ENCODE assay signal across 30 cellular contexts in the genomic region with DNA sequence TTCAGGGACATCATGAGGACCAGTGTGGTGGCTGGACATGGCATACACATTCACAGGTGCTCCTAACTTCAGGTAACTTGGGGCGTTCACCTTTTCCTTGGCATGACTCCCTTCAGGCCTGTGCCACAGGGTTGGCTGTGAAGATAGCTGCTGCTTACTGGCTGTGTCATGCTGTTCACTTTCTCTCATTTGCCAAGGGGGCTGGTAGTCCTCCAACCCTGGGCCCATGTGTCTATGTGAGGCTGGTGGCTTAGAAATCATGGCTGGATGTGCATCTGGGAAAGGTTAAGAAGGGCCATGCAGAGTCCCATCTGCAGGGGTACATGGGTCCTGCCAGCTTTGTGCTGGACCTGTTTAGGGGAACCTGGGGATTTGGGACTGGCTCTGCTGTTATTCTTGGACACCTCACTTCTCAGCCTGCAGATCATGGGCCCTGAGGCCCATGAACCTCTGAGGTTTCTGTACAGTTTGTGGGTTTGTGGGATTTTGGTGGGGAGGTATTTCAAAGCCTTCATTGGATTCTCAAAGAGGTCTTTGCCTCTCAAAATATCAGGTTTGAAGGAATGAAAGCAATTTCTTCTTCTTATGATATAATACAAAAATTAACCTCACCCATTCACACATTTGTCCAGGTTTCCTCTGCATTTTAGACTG.
"Had no signal": no experiment of that assay in that cellular context is flagged by ENCODE, and none has a peak within 500 bp of the region (broad histone marks: within the 10 kb centered on the region; RNA-seq: fewer than 3 reads in every experiment).

No MANE protein-coding gene starts in this region.

- ATAC-seq: activated CD8-positive, alpha-beta memory T cell treated with anti-CD3 and anti-CD28 coated beads, Interleukin-2, amount 10 ng/mL, durations not matched to agents 7 days and 5 days; Panc1 had no signal

- H3K4me1 Mint-ChIP-seq: activated CD4-positive, alpha-beta memory T cell treated with anti-CD3 and anti-CD28 coated beads, Interleukin-2, amount 10 ng/mL, durations not matched to agents 7 days and 5 days; activated CD8-positive, alpha-beta memory T cell treated with anti-CD3 and anti-CD28 coated beads, Interleukin-2, amount 10 ng/mL, durations not matched to agents 7 days and 5 days; activated naive CD4-positive, alpha-beta T cell treated with anti-CD3 and anti-CD28 coated beads, Interleukin-2, amount 10 ng/mL, durations not matched to agents 7 days and 5 days had no signal

- DNase-seq: activated CD4-positive, alpha-beta memory T cell treated with anti-CD3 and anti-CD28 coated beads, Interleukin-2, amount 10 ng/mL, durations not matched to agents 7 days and 5 days; activated CD4-positive, alpha-beta T cell treated with anti-CD3 and anti-CD28 coated beads for 1 hour; activated CD4-positive, alpha-beta T cell treated with anti-CD3 and anti-CD28 coated beads for 48 hours; activated CD4-positive, CD25-positive, alpha-beta regulatory T cell; activated CD8-positive, alpha-beta memory T cell treated with anti-CD3 and anti-CD28 coated beads for 24 hours; activated CD8-positive, alpha-beta memory T cell treated with anti-CD3 and anti-CD28 coated beads, Interleukin-2, amount 10 ng/mL, durations not matched to agents 7 days and 5 days; activated CD8-positive, alpha-beta memory T cell treated with anti-CD3 and anti-CD28 coated beads, Interleukin-2, amount 50 U/mL, for 48 hours; activated effector memory CD4-positive, alpha-beta T cell treated with Interleukin-2 at 50 U/mL for 16 hours; activated naive CD4-positive, alpha-beta T cell treated with anti-CD3 and anti-CD28 coated beads, Interleukin-2, amount 10 ng/mL, durations not matched to agents 7 days and 5 days; activated T-cell treated with anti-CD3 and anti-CD28 coated beads, Interleukin-2, amount 50 U/mL, for 48 hours; amniotic stem cell; aorta; brain microvascular endothelial cell; cerebellar nuclear complex; Karpas-422; NCI-H1048; NCI-H1105 treated with DMSO at 0.1 percent for 48 hours; NCI-H1436; NCI-H1694; NCI-H1930; NCI-H2081 treated with DMSO at 0.1 percent for 48 hours; NCI-H226; NCI-H446 treated with DMSO at 0.1 percent for 48 hours; NCI-H524; NCI-H69; NCI-H82; T1000; WERI-Rb-1 had no signal

- H3K27me3 ChIP-seq: brain microvascular endothelial cell had no signal

- H3K27ac Mint-ChIP-seq: activated CD4-positive, alpha-beta memory T cell treated with anti-CD3 and anti-CD28 coated beads, Interleukin-2, amount 10 ng/mL, durations not matched to agents 7 days and 5 days; activated CD8-positive, alpha-beta memory T cell treated with anti-CD3 and anti-CD28 coated beads, Interleukin-2, amount 10 ng/mL, durations not matched to agents 7 days and 5 days; activated naive CD4-positive, alpha-beta T cell treated with anti-CD3 and anti-CD28 coated beads, Interleukin-2, amount 10 ng/mL, durations not matched to agents 7 days and 5 days; activated naive CD8-positive, alpha-beta T cell had no signal

- H3K27ac ChIP-seq: brain microvascular endothelial cell, WERI-Rb-1 had no signal

- H3K9me3 Mint-ChIP-seq: activated CD4-positive, alpha-beta memory T cell treated with anti-CD3 and anti-CD28 coated beads, Interleukin-2, amount 10 ng/mL, durations not matched to agents 7 days and 5 days; activated naive CD4-positive, alpha-beta T cell treated with anti-CD3 and anti-CD28 coated beads, Interleukin-2, amount 10 ng/mL, durations not matched to agents 7 days and 5 days had no signal

- H3K36me3 ChIP-seq: brain microvascular endothelial cell, WERI-Rb-1 had no signal

- H3K27me3 Mint-ChIP-seq: activated naive CD4-positive, alpha-beta T cell treated with anti-CD3 and anti-CD28 coated beads, Interleukin-2, amount 10 ng/mL, durations not matched to agents 7 days and 5 days had no signal

- H3K36me3 Mint-ChIP-seq: activated CD8-positive, alpha-beta memory T cell treated with anti-CD3 and anti-CD28 coated beads, Interleukin-2, amount 10 ng/mL, durations not matched to agents 7 days and 5 days; activated naive CD4-positive, alpha-beta T cell treated with anti-CD3 and anti-CD28 coated beads, Interleukin-2, amount 10 ng/mL, durations not matched to agents 7 days and 5 days; activated naive CD8-positive, alpha-beta T cell had no signal

- H3K4me3 Mint-ChIP-seq: activated CD4-positive, alpha-beta memory T cell treated with anti-CD3 and anti-CD28 coated beads, Interleukin-2, amount 10 ng/mL, durations not matched to agents 7 days and 5 days; activated CD8-positive, alpha-beta memory T cell treated with anti-CD3 and anti-CD28 coated beads, Interleukin-2, amount 10 ng/mL, durations not matched to agents 7 days and 5 days; activated naive CD4-positive, alpha-beta T cell treated with anti-CD3 and anti-CD28 coated beads, Interleukin-2, amount 10 ng/mL, durations not matched to agents 7 days and 5 days; activated naive CD8-positive, alpha-beta T cell had no signal
